Comparison of ENCODE assay signal across 8 cellular contexts in genomic region chr6:43174263-43175112, GRCh38. TPM values are rescaled to one million over a fixed set of nuclear protein-coding genes. Genes with fewer than 3 reads are reported as not detected.
DNase-seq lines count a peak whose midpoint lies in the region; ATAC-seq and TF ChIP-seq lines count a peak whose summit lies in the region.

No MANE protein-coding gene starts in this region.

- peak; percentile 19; the same call in 1 of the 2 replicates for TF ChIP-seq CTCF in AG04450 (IDR thresholded peaks at IDR 0.05; ENCODE audit: low read depth, low read length)

- in situ Hi-C loops in GM18951 (cut with MboI; ENCODE audit: low sequenced_read_pairs, unreplicated experiment): no loop called here

- TF ChIP-seq POLR2A in GM18951 (IDR thresholded peaks at IDR 0.05; ENCODE audit: extremely low read depth, insufficient read depth, insufficient read length): peak; percentile 61

- DNase-seq in AG04450 (ENCODE audit: low read depth, low spot score) (peak; percentile 98), NCI-H2227 treated with DMSO at 0.1 percent for 48 hours (lab: John Stamatoyannopoulos, UW) (peak; percentile 88), inferior parietal cortex (ENCODE audit: extremely low spot score) (peak; percentile 98), smooth muscle cell of the brain vasculature (ENCODE audit: low read depth, low spot score) (peak; percentile 96)
- peak; percentile 74 to 92 (median 84) for DNase-seq in activated CD4-positive, CD25-positive, alpha-beta regulatory T cell (lab: John Stamatoyannopoulos, UW)
- DNase-seq in central memory CD4-positive, alpha-beta T cell: peak; percentile 93

- peak overlapping the region; percentile 94 for H3K4me3 ChIP-seq in AG04450 (ENCODE audit: low read depth, low read length)

- CTCF ChIA-PET in AG04450 (lab: Charles Lee): interaction anchor here (0.8 to 1.0 kb wide), 2 partner anchors 31 to 55 kb away, joined by 4 to 5 read pairs; partner anchors contain the start of gene DNPH1

- ATAC-seq in HG03175 (IDR thresholded peaks at IDR 0.05; ENCODE audit: unreplicated experiment): peak; percentile 75

- POLR2A ChIA-PET in AG04450 (lab: Yijun Ruan, JAX): interaction anchor here (0.6 to 1.0 kb wide), 8 partner anchors 25 to 336 kb away, joined by 3 to 6 read pairs (median 4); partner anchors contain the start of genes CUL7, KLHDC3, LRRC73 and PPP2R5D

- H3K27ac ChIP-seq in AG04450 (ENCODE audit: low read depth, low read length): peak overlapping the region; percentile 97

- no peaks in the 10 kb centered on the region for H3K9me3 ChIP-seq in AG04450 (ENCODE audit: control insufficient read depth, insufficient read depth, low read length)

- H3K27me3 ChIP-seq in AG04450 (ENCODE audit: control insufficient read depth, insufficient read depth, low read length): no peaks in the 10 kb centered on the region

RNA-seq across cellular contexts. Expression of gene SRF, which starts 3.4 kb away (rescaled TPM):
- polyA plus RNA-seq in AG04450 (2011; rRNA removed): 36.8 and 48.5 TPM in 2 replicates
- polyA minus RNA-seq in AG04450 (2011; rRNA and poly(A)+ RNA removed): 41.4 and 58.1 TPM in 2 replicates

RNA-seq across cellular contexts. Expression of gene CUL9, which starts 7.5 kb away (rescaled TPM):
- polyA plus RNA-seq in AG04450 (2011; rRNA removed): 11.5 and 11.8 TPM in 2 replicates
- 15.5 and 22.3 TPM in 2 replicates for polyA minus RNA-seq in AG04450 (2011; rRNA and poly(A)+ RNA removed)

RNA-seq across cellular contexts. Expression of gene DNPH1, which starts 54.8 kb away (rescaled TPM):
- polyA plus RNA-seq in AG04450 (2011; rRNA removed): 36.9 and 42.4 TPM in 2 replicates
- 8.8 and 8.9 TPM in 2 replicates for polyA minus RNA-seq in AG04450 (2011; rRNA and poly(A)+ RNA removed)

Comparison
In these comparisons a context has a peak if more than half of its experiments do, and no peak if none do; other contexts are left out.
1. Peak in every context shown above with its lines: DNase-seq, ATAC-seq, H3K4me3 ChIP-seq and H3K27ac ChIP-seq.